In genomic region chr4:37780444-37781133, GRCh38 we compare ENCODE assay signal across 7 cellular contexts. TPM values are rescaled to one million over a fixed set of nuclear protein-coding genes. Genes with fewer than 3 reads are reported as not detected.
DNase-seq lines count a peak whose midpoint lies in the region; TF ChIP-seq lines count a peak whose summit lies in the region.

No MANE protein-coding gene starts in this region.

- no peaks in the 10 kb centered on the region for H3K27me3 Mint-ChIP-seq in activated CD4-positive, alpha-beta T cell treated with anti-CD3 and anti-CD28 coated beads, Interleukin-2, amount 10 ng/mL, durations not matched to agents 7 days and 5 days

- TF ChIP-seq CTCF in fibroblast of pulmonary artery (IDR thresholded peaks at IDR 0.05; ENCODE audit: low read length, missing control alignments): peak; percentile 12

- no peak overlapping the region for H3K4me3 ChIP-seq in Jurkat, Clone E6-1 (ENCODE audit: low read length)
- no peak overlapping the region for H3K4me3 ChIP-seq in fibroblast of pulmonary artery (replicated peaks; ENCODE audit: low read depth, low read length)

- CTCF ChIA-PET in activated CD4-positive, alpha-beta T cell treated with anti-CD3 and anti-CD28 coated beads, Interleukin-2, amount 10 ng/mL, durations not matched to agents 7 days and 5 days (lab: Charles Lee): no interaction called here

- peak overlapping the region; percentile 85 for H3K27ac Mint-ChIP-seq in activated CD4-positive, alpha-beta T cell treated with anti-CD3 and anti-CD28 coated beads, Interleukin-2, amount 10 ng/mL, durations not matched to agents 7 days and 5 days

- no peaks in the 10 kb centered on the region for H3K36me3 Mint-ChIP-seq in activated CD4-positive, alpha-beta T cell treated with anti-CD3 and anti-CD28 coated beads, Interleukin-2, amount 10 ng/mL, durations not matched to agents 7 days and 5 days (ENCODE audit: low read depth)

- H3K9me3 Mint-ChIP-seq in activated CD4-positive, alpha-beta T cell treated with anti-CD3 and anti-CD28 coated beads, Interleukin-2, amount 10 ng/mL, durations not matched to agents 7 days and 5 days: peaks cover 9% of the 10 kb centered on the region

- POLR2A ChIA-PET in activated CD4-positive, alpha-beta T cell treated with anti-CD3 and anti-CD28 coated beads, Interleukin-2, amount 10 ng/mL, durations not matched to agents 7 days and 5 days (lab: Charles Lee): no interaction called here

- H3K4me1 Mint-ChIP-seq in activated CD4-positive, alpha-beta T cell treated with anti-CD3 and anti-CD28 coated beads, Interleukin-2, amount 10 ng/mL, durations not matched to agents 7 days and 5 days: peaks cover 20% of the 10 kb centered on the region

- H3K4me3 Mint-ChIP-seq in activated CD4-positive, alpha-beta T cell treated with anti-CD3 and anti-CD28 coated beads, Interleukin-2, amount 10 ng/mL, durations not matched to agents 7 days and 5 days: no peak overlapping the region

- peak; percentile 92 for DNase-seq in Jurkat, Clone E6-1 (ENCODE audit: low read depth, low spot score)
- peak; percentile 77 for DNase-seq in activated CD4-positive, alpha-beta T cell treated with anti-CD3 and anti-CD28 coated beads, Interleukin-2, amount 10 ng/mL, durations not matched to agents 7 days and 5 days
- DNase-seq in fibroblast of pulmonary artery (ENCODE audit: low read depth): peak; percentile 52
- DNase-seq in stimulated activated CD8-positive, alpha-beta memory T cell treated with anti-CD3 and anti-CD28 coated beads, Interleukin-2, amount 100 ng/mL, for 1 hour (ENCODE audit: low read depth in 2 of 2): peak; percentile 7 to 11
- DNase-seq in NCI-H446 treated with DMSO at 0.1 percent for 48 hours (lab: John Stamatoyannopoulos, UW): no peak
- no peak for DNase-seq in NCI-H146 treated with DMSO at 0.1 percent for 48 hours (lab: John Stamatoyannopoulos, UW; ENCODE audit: unreplicated experiment)
- DNase-seq in AG08396 (ENCODE audit: low spot score): no peak

RNA-seq across cellular contexts. Expression of gene PGM2, which starts 45.9 kb away (rescaled TPM):
- 80.7 TPM for polyA plus RNA-seq in Jurkat, Clone E6-1 (2012; ENCODE audit: insufficient read depth, insufficient read length)
- 10 to 100 TPM; 40.4 to 44.2 TPM for total RNA-seq in activated CD4-positive, alpha-beta T cell treated with anti-CD3 and anti-CD28 coated beads, Interleukin-2, amount 10 ng/mL, durations not matched to agents 7 days and 5 days

Comparison
In these comparisons a context has a peak if more than half of its experiments do, and no peak if none do; other contexts are left out.
1. DNase-seq: peak in Jurkat, Clone E6-1 (single experiment), activated CD4-positive, alpha-beta T cell treated with anti-CD3 and anti-CD28 coated beads, Interleukin-2, amount 10 ng/mL, durations not matched to agents 7 days and 5 days (single experiment), fibroblast of pulmonary artery (single experiment) and stimulated activated CD8-positive, alpha-beta memory T cell treated with anti-CD3 and anti-CD28 coated beads, Interleukin-2, amount 100 ng/mL, for 1 hour (2 of 2); none in NCI-H446 treated with DMSO at 0.1 percent for 48 hours (single experiment), NCI-H146 treated with DMSO at 0.1 percent for 48 hours (single experiment) and AG08396 (single experiment).